18 cellular contexts compared by ENCODE assay signal in the genomic region with DNA sequence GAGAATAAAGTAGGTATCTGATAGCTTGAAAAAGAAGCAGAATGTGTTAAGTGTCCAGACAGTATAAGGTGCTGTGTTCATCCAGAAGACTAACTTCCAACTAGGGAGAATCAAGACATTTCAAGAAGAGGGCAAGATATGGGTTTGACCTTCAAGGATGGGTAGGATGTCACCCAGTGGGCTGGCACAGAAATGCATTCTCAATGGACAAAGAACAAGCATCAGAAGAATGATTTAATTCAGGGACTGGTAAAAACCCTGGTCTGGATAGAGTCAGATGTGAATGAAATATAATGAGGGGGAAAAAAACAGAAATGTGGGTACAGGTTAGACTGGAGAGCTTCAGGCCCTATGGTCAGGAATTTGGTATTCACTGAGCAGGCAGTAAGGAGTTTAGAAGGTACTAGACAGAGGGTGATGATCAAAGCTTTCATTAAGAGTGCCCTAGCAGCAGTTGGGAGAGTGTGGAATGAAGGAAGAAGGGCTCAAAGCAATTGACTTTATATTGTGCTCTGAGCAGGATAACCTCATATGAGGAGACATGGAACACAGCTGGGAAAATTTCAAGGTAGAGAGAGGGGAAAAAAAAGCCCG.
DNase-seq lines count a peak whose midpoint lies in the region; ATAC-seq and TF ChIP-seq lines count a peak whose summit lies in the region.
"Had no signal": no experiment of that assay in that cellular context is flagged by ENCODE, and none has a peak within 500 bp of the region (broad histone marks: within the 10 kb centered on the region; RNA-seq: fewer than 3 reads in every experiment).

No MANE protein-coding gene starts in this region.

- intact Hi-C loops in activated CD4-positive, alpha-beta memory T cell treated with anti-CD3 and anti-CD28 coated beads for 36 hours (cut with micrococcal nuclease) = loop anchor here (5.0 kb wide), 1 partner anchor 207 kb away; the partner anchor contains the start of gene CDK1
- intact Hi-C loops in head of caudate nucleus (cut with DNase I) = no loop called here
- intact Hi-C loops in psoas muscle (cut with DNase I) = loop anchor here in 1 of 2 donors (10.0 kb wide), 1 partner anchor 126 kb away; no protein-coding TSS in a partner anchor
- intact Hi-C loops in esophagus squamous epithelium (cut with DNase I) = no loop called here

- H3K27ac ChIP-seq in psoas muscle (no peak overlapping the region), esophagus squamous epithelium (no peak overlapping the region)
- H3K27ac ChIP-seq: adrenal gland, RWPE1, upper lobe of right lung had no signal

- no peaks in the 10 kb centered on the region for H3K36me3 ChIP-seq in psoas muscle (ENCODE audit: insufficient read depth in 1 of 2, low read depth in 1 of 2)
- no peaks in the 10 kb centered on the region for H3K36me3 ChIP-seq in esophagus squamous epithelium
- H3K36me3 ChIP-seq: adrenal gland, upper lobe of right lung had no signal

- CTCF ChIA-PET in activated CD4-positive, alpha-beta T cell treated with anti-CD3 and anti-CD28 coated beads, Interleukin-2, amount 10 ng/mL, durations not matched to agents 7 days and 5 days (lab: Charles Lee) = interaction anchor here (1.5 kb wide), 1 partner anchor 14 kb away, joined by 3 read pairs; no protein-coding TSS in a partner anchor
- CTCF ChIA-PET in activated CD4-positive, alpha-beta memory T cell treated with anti-CD3 and anti-CD28 coated beads for 36 hours (lab: Charles Lee) = interaction anchor here (0.6 to 1.1 kb wide), 3 partner anchors 10 to 456 kb away, joined by 3 read pairs; no protein-coding TSS in a partner anchor

- H3K27me3 ChIP-seq in psoas muscle (ENCODE audit: insufficient read depth in 3 of 3, low read length in 2 of 3) = no peaks in the 10 kb centered on the region
- H3K27me3 ChIP-seq in esophagus squamous epithelium = no peaks in the 10 kb centered on the region
- H3K27me3 ChIP-seq: adrenal gland, upper lobe of right lung had no signal

- peaks cover 34% of the 10 kb centered on the region for H3K36me3 Mint-ChIP-seq in activated CD4-positive, alpha-beta T cell treated with anti-CD3 and anti-CD28 coated beads, Interleukin-2, amount 10 ng/mL, durations not matched to agents 7 days and 5 days (ENCODE audit: low read depth)
- peaks cover 16% of the 10 kb centered on the region for H3K36me3 Mint-ChIP-seq in activated CD4-positive, alpha-beta memory T cell treated with anti-CD3 and anti-CD28 coated beads for 36 hours

- POLR2A ChIA-PET in activated CD4-positive, alpha-beta T cell treated with anti-CD3 and anti-CD28 coated beads, Interleukin-2, amount 10 ng/mL, durations not matched to agents 7 days and 5 days (lab: Charles Lee) = no interaction called here
- POLR2A ChIA-PET in activated CD4-positive, alpha-beta memory T cell treated with anti-CD3 and anti-CD28 coated beads for 36 hours (lab: Charles Lee) = no interaction called here

- TF ChIP-seq CTCF in psoas muscle (IDR thresholded peaks at IDR 0.05) (no peak), esophagus squamous epithelium (IDR thresholded peaks at IDR 0.05) (no peak)

- H3K9me3 Mint-ChIP-seq in activated CD4-positive, alpha-beta T cell treated with anti-CD3 and anti-CD28 coated beads, Interleukin-2, amount 10 ng/mL, durations not matched to agents 7 days and 5 days = peaks cover 17% of the 10 kb centered on the region
- peaks cover 10% of the 10 kb centered on the region for H3K9me3 Mint-ChIP-seq in activated CD4-positive, alpha-beta memory T cell treated with anti-CD3 and anti-CD28 coated beads for 36 hours

- WGBS in psoas muscle, 3 donors = 24 to 56% (median 32%) methylated on average over 1 of the region's 1 CpG
- WGBS in esophagus squamous epithelium, 2 donors = 85% methylated on average over 1 of the region's 1 CpG

- H3K27ac Mint-ChIP-seq in activated CD4-positive, alpha-beta T cell treated with anti-CD3 and anti-CD28 coated beads, Interleukin-2, amount 10 ng/mL, durations not matched to agents 7 days and 5 days = peak overlapping the region; percentile 61
- peak overlapping the region; percentile 55 for H3K27ac Mint-ChIP-seq in activated CD4-positive, alpha-beta memory T cell treated with anti-CD3 and anti-CD28 coated beads for 36 hours
- H3K27ac Mint-ChIP-seq: CD4-positive, alpha-beta T cell; stimulated activated memory B cell treated with anti-CD40 and anti-IgM and Interleukin-4, amounts not matched to agents 10 μg/mL and 1 μg/mL and 100 μg/mL, for 72 hours had no signal

- no peak for TF ChIP-seq POLR2A in esophagus squamous epithelium (IDR thresholded peaks at IDR 0.05)

- no peak for ATAC-seq in psoas muscle
- ATAC-seq: stimulated activated memory B cell treated with anti-CD40 and anti-IgM and Interleukin-4, amounts not matched to agents 10 μg/mL and 1 μg/mL and 100 μg/mL, for 72 hours; upper lobe of right lung had no signal

- H3K4me1 ChIP-seq in psoas muscle (peaks cover 9% of the 10 kb centered on the region), esophagus squamous epithelium (peaks cover 0 to 15% (median 0%) of the 10 kb centered on the region in 3 donors)
- H3K4me1 ChIP-seq: upper lobe of right lung had no signal

- no peaks in the 10 kb centered on the region for H3K27me3 Mint-ChIP-seq in activated CD4-positive, alpha-beta T cell treated with anti-CD3 and anti-CD28 coated beads, Interleukin-2, amount 10 ng/mL, durations not matched to agents 7 days and 5 days
- no peaks in the 10 kb centered on the region for H3K27me3 Mint-ChIP-seq in activated CD4-positive, alpha-beta memory T cell treated with anti-CD3 and anti-CD28 coated beads for 36 hours
- H3K27me3 Mint-ChIP-seq: CD4-positive, alpha-beta T cell; stimulated activated memory B cell treated with anti-CD40 and anti-IgM and Interleukin-4, amounts not matched to agents 10 μg/mL and 1 μg/mL and 100 μg/mL, for 72 hours had no signal

- peaks cover 71% of the 10 kb centered on the region for H3K4me1 Mint-ChIP-seq in activated CD4-positive, alpha-beta T cell treated with anti-CD3 and anti-CD28 coated beads, Interleukin-2, amount 10 ng/mL, durations not matched to agents 7 days and 5 days
- peaks cover 59% of the 10 kb centered on the region for H3K4me1 Mint-ChIP-seq in activated CD4-positive, alpha-beta memory T cell treated with anti-CD3 and anti-CD28 coated beads for 36 hours (ENCODE audit: low read depth)

- no peak for DNase-seq in activated CD4-positive, alpha-beta T cell treated with anti-CD3 and anti-CD28 coated beads, Interleukin-2, amount 10 ng/mL, durations not matched to agents 7 days and 5 days
- no peak for DNase-seq in activated CD4-positive, alpha-beta T cell treated with anti-CD3 and anti-CD28 coated beads, Interleukin-2, amount 50 U/mL, for 1 hour
- DNase-seq in activated CD4-positive, alpha-beta memory T cell treated with anti-CD3 and anti-CD28 coated beads for 36 hours = no peak
- DNase-seq in head of caudate nucleus (peak in 30 of 42 donors; percentile 19 to 78 (median 47)), psoas muscle (no peak), DMS153 (lab: John Stamatoyannopoulos, UW) (no peak), NCI-H1417 (lab: John Stamatoyannopoulos, UW) (no peak), esophagus squamous epithelium (lab: John Stamatoyannopoulos, UW) (no peak)
- DNase-seq: activated CD8-positive, alpha-beta memory T cell treated with anti-CD3 and anti-CD28 coated beads, Interleukin-2, amount 50 U/mL, for 48 hours; adrenal gland; CD4-positive, alpha-beta T cell; cerebellar nuclear complex; DMS53; NCI-H1436; NCI-H226; upper lobe of right lung had no signal

- H3K4me3 ChIP-seq in psoas muscle (peak overlapping the region; percentile 61), esophagus squamous epithelium (no peak overlapping the region)
- H3K4me3 ChIP-seq: adrenal gland, upper lobe of right lung had no signal

- H3K9me3 ChIP-seq in psoas muscle (no peaks in the 10 kb centered on the region), esophagus squamous epithelium (peaks cover 0 to 7% (median 0%) of the 10 kb centered on the region in 3 donors)
- H3K9me3 ChIP-seq: adrenal gland, upper lobe of right lung had no signal

- peak overlapping the region; percentile 40 for H3K4me3 Mint-ChIP-seq in activated CD4-positive, alpha-beta T cell treated with anti-CD3 and anti-CD28 coated beads, Interleukin-2, amount 10 ng/mL, durations not matched to agents 7 days and 5 days
- peak overlapping the region; percentile 67 for H3K4me3 Mint-ChIP-seq in activated CD4-positive, alpha-beta memory T cell treated with anti-CD3 and anti-CD28 coated beads for 36 hours
- H3K4me3 Mint-ChIP-seq: CD4-positive, alpha-beta T cell; stimulated activated memory B cell treated with anti-CD40 and anti-IgM and Interleukin-4, amounts not matched to agents 10 μg/mL and 1 μg/mL and 100 μg/mL, for 72 hours had no signal

Comparison
In these comparisons a context has a peak if more than half of its experiments do, and no peak if none do; other contexts are left out.
1. DNase-seq: peak in head of caudate nucleus (30 of 42); none in activated CD4-positive, alpha-beta T cell treated with anti-CD3 and anti-CD28 coated beads, Interleukin-2, amount 10 ng/mL, durations not matched to agents 7 days and 5 days (single experiment), activated CD4-positive, alpha-beta T cell treated with anti-CD3 and anti-CD28 coated beads, Interleukin-2, amount 50 U/mL, for 1 hour (single experiment), activated CD4-positive, alpha-beta memory T cell treated with anti-CD3 and anti-CD28 coated beads for 36 hours (single experiment), psoas muscle (0 of 2), DMS153 (single experiment), NCI-H1417 (0 of 3) and esophagus squamous epithelium (single experiment).